Comparison of ENCODE assay signal across 36 cellular contexts in the genomic region with DNA sequence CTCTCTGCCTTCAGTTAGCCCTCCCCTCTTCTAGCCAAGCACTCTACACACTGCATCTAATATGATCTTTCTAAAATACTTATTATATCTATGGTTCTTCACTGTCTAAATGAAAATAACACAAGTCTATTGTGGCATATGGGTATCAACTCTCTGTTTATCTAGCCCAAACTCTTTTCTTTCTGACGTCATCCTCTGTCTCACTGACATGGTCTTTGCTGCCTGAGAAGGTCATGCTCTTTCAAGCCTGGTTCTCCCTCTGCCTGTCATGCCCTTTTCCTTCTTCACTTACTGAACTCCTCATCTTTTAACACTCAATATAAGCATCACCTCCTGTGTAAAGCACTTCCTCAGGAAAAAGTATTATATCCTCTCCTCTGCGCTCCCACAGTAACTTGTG.
"Had no signal": no experiment of that assay in that cellular context is flagged by ENCODE, and none has a peak within 500 bp of the region (broad histone marks: within the 10 kb centered on the region; RNA-seq: fewer than 3 reads in every experiment).

No MANE protein-coding gene starts in this region.

- H3K4me3 ChIP-seq: MG63 had no signal

- H3K9me3 ChIP-seq: MG63 had no signal

- DNase-seq: Karpas-422, Kasumi-1, MG63, MM.1S, MV-4-11, NCI-H1048, NCI-H1092, NCI-H1092 treated with DMSO at 0.1 percent for 48 hours, NCI-H1105, NCI-H1105 treated with DMSO at 0.1 percent for 48 hours, NCI-H1417, NCI-H1417 treated with DMSO at 0.1 percent for 48 hours, NCI-H1436, NCI-H1436 treated with DMSO at 0.1 percent for 48 hours, NCI-H146, NCI-H1694, NCI-H1694 treated with DMSO at 0.1 percent for 48 hours, NCI-H187, NCI-H187 treated with DMSO at 0.1 percent for 48 hours, NCI-H1930, NCI-H2029, NCI-H2029 treated with DMSO at 0.1 percent for 48 hours, NCI-H2081, NCI-H2081 treated with DMSO at 0.1 percent for 48 hours, NCI-H2107, NCI-H2171, NCI-H2171 treated with DMSO at 0.1 percent for 48 hours, NCI-H2227 treated with DMSO at 0.1 percent for 48 hours, NCI-H226, NCI-H345, NCI-H446, NCI-H446 treated with DMSO at 0.1 percent for 48 hours, NCI-H510A, NCI-H510A treated with DMSO at 0.1 percent for 48 hours, NCI-H524, NCI-H524 treated with DMSO at 0.1 percent for 48 hours had no signal

- H3K27me3 ChIP-seq: MG63 had no signal

- H3K36me3 ChIP-seq: MG63 had no signal
